20 cellular contexts compared by ENCODE assay signal in genomic region chr2:125512313-125512712, GRCh38.
DNase-seq lines count a peak whose midpoint lies in the region; ATAC-seq, FAIRE-seq and TF ChIP-seq lines count a peak whose summit lies in the region.
"Had no signal": no experiment of that assay in that cellular context is flagged by ENCODE, and none has a peak within 500 bp of the region (broad histone marks: within the 10 kb centered on the region; RNA-seq: fewer than 3 reads in every experiment).

No MANE protein-coding gene starts in this region.

- ATAC-seq in WTC11, result no peak
- ATAC-seq: A549; CD8-positive, alpha-beta T cell had no signal

- peaks cover 23% of the 10 kb centered on the region for H3K4me1 Mint-ChIP-seq in WTC11
- H3K4me1 Mint-ChIP-seq: B cell had no signal

- no peak for TF ChIP-seq CTCF in WTC11 (IDR thresholded peaks at IDR 0.05)

- POLR2A ChIA-PET in WTC11 (lab: Charles Lee), result no interaction called here

- H3K4me3 Mint-ChIP-seq in WTC11, result no peak overlapping the region
- H3K4me3 Mint-ChIP-seq: B cell; CD4-positive, alpha-beta T cell; CD8-positive, alpha-beta T cell had no signal

- peaks cover 33% of the 10 kb centered on the region for H3K36me3 Mint-ChIP-seq in WTC11
- H3K36me3 Mint-ChIP-seq: CD8-positive, alpha-beta T cell had no signal

- H3K9me3 Mint-ChIP-seq in WTC11, result peaks cover 51% of the 10 kb centered on the region

- H3K27me3 Mint-ChIP-seq in WTC11 (ENCODE audit: low read depth), result peaks cover 48% of the 10 kb centered on the region
- H3K27me3 Mint-ChIP-seq: B cell; CD4-positive, alpha-beta T cell had no signal

- DNase-seq in WTC11 (ENCODE audit: low spot score), result no peak
- DNase-seq in frontal cortex (ENCODE audit: low spot score in 2 of 2), result no peak
- DNase-seq in DMS153 treated with DMSO at 0.1 percent for 48 hours (lab: John Stamatoyannopoulos, UW; ENCODE audit: unreplicated experiment), result no peak
- no peak for DNase-seq in effector CD8-positive, alpha-beta T cell (lab: John Stamatoyannopoulos, UW)
- DNase-seq: AML-193; Caco-2; Calu3; CD4-positive, alpha-beta T cell; CD8-positive, alpha-beta T cell; DMS53; DMS79; DND-41; EL; GF-D8 had no signal

- no peak overlapping the region for H3K27ac Mint-ChIP-seq in WTC11
- H3K27ac Mint-ChIP-seq: B cell; CD4-positive, alpha-beta T cell; CD8-positive, alpha-beta T cell had no signal

- peak; percentile 31 for FAIRE-seq in G401.6 (lab: Jason Lieb, UNC)
- FAIRE-seq in frontal cortex (lab: Jason Lieb, UNC), result peak; percentile 31
- FAIRE-seq: A549, D721Med, GM12891, GM19239 had no signal

- CTCF ChIA-PET in WTC11 (lab: Charles Lee), result no interaction called here

TF ChIP-seq in WTC11, 78 proteins besides CTCF, POLR2A, EP300 and RAD21:
- TF ChIP-seq HMGA2 (CRISPR knock-in tag; IDR thresholded peaks at IDR 0.05) (peak; percentile 93), CREM (CRISPR knock-in tag; IDR thresholded peaks at IDR 0.05) (no peak)
